ENCODE assay signal across 8 cellular contexts in genomic region chr1:26471201-26471497, GRCh38. TPM values are rescaled to one million over a fixed set of nuclear protein-coding genes. Genes with fewer than 3 reads are reported as not detected.
DNase-seq lines count a peak whose midpoint lies in the region; ATAC-seq, FAIRE-seq and TF ChIP-seq lines count a peak whose summit lies in the region.

No MANE protein-coding gene starts in this region.

- no peak for FAIRE-seq in urothelium cell line (lab: Jason Lieb, UNC)

- ATAC-seq in GM18505 (IDR thresholded peaks at IDR 0.05; ENCODE audit: unreplicated experiment) (no peak), HG03108 (IDR thresholded peaks at IDR 0.05; ENCODE audit: unreplicated experiment) (no peak)

- CTCF ChIA-PET in RWPE1 (lab: Yijun Ruan, JAX): interaction anchor here (0.6 to 0.8 kb wide), 3 partner anchors 20 to 220 kb away, joined by 3 read pairs; partner anchors contain the start of gene DHDDS

- H3K9me3 ChIP-seq in skeletal muscle tissue (ENCODE audit: control insufficient read depth in 3 of 3, low read length in 3 of 3): no peaks in the 10 kb centered on the region

- no peaks in the 10 kb centered on the region for H3K27me3 ChIP-seq in skeletal muscle tissue (ENCODE audit: control insufficient read depth in 3 of 3, insufficient read depth in 3 of 3, low read length in 3 of 3)

- peak overlapping the region; percentile 98 for H3K27ac ChIP-seq in RWPE1
- H3K27ac ChIP-seq in skeletal muscle tissue (ENCODE audit: low read depth, low read length): no peak overlapping the region

- H3K36me3 ChIP-seq in skeletal muscle tissue (ENCODE audit: control insufficient read depth in 3 of 3, insufficient read depth in 3 of 3, low read length in 3 of 3): peaks cover 22 to 42% (median 39%) of the 10 kb centered on the region in 3 donors

- H3K4me1 ChIP-seq in skeletal muscle tissue (ENCODE audit: control insufficient read depth in 3 of 3, insufficient read depth in 3 of 3, low read length in 3 of 3): peaks cover 23 to 39% (median 27%) of the 10 kb centered on the region in 3 donors

- no peak for TF ChIP-seq POLR2A in GM18505 (IDR thresholded peaks at IDR 0.05; ENCODE audit: borderline replicate concordance, extremely low read depth, insufficient read depth, insufficient read length)

- peak; percentile 59 for DNase-seq in NCI-H2107 treated with DMSO at 0.1 percent for 48 hours (lab: John Stamatoyannopoulos, UW; ENCODE audit: unreplicated experiment)
- DNase-seq in NCI-H2107 (lab: John Stamatoyannopoulos, UW): no peak
- no peak for DNase-seq in RWPE1 (ENCODE audit: low spot score)
- DNase-seq in fibroblast of mammary gland (ENCODE audit: low read depth): no peak
- DNase-seq in urothelium cell line (ENCODE audit: low spot score): no peak

- TF ChIP-seq CTCF in RWPE1 (conservative IDR thresholded peaks at IDR 0.05; ENCODE audit: low read depth) (no peak), fibroblast of mammary gland (conservative IDR thresholded peaks at IDR 0.05; ENCODE audit: control insufficient read depth, insufficient read depth, low read depth, low read length) (no peak)

- peak overlapping the region; percentile 60 for H3K4me3 ChIP-seq in fibroblast of mammary gland (ENCODE audit: control insufficient read depth, low read depth, low read length)
- H3K4me3 ChIP-seq in skeletal muscle tissue (ENCODE audit: low read length in 3 of 3): peak overlapping the region; percentile 76 to 82 (median 80)

- POLR2A ChIA-PET in RWPE1 (lab: Yijun Ruan, JAX; ENCODE audit: low non-redundant PET): no interaction called here

- peak overlapping the region in 1 of 3 donors; percentile 79 for H3K9ac ChIP-seq in skeletal muscle tissue (ENCODE audit: low read depth in 1 of 3, low read length in 3 of 3)

RNA-seq across cellular contexts. Expression of gene HMGN2, which starts 1.1 kb away (rescaled TPM):
- total RNA-seq in skeletal muscle tissue: 362 TPM

RNA-seq across cellular contexts. Expression of gene DHDDS, which starts 39.0 kb away (rescaled TPM):
- 23.5 TPM for total RNA-seq in skeletal muscle tissue

RNA-seq across cellular contexts. Expression of gene RPS6KA1, which starts 58.4 kb away (rescaled TPM):
- total RNA-seq in skeletal muscle tissue: 8.9 TPM
